22 cellular contexts compared by ENCODE assay signal in the genomic region with DNA sequence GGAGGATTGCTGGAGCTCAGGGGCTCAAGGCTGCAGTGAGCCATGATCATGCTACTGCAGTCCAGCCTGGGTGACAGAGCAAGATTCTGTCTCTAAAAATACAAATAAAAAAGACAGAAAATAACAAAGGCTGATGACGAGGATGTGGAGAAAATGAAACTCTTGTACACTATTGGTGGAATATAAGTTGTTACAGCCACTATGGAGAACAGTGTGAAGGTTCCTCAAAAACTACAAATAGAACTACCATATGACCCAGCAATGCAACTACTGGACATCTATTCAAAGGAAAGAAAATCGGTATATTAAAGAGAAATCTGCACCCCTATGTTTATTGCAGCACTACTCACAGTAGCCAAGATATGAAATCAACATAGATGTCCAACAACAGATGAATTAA.
"Had no signal": no experiment of that assay in that cellular context is flagged by ENCODE, and none has a peak within 500 bp of the region (broad histone marks: within the 10 kb centered on the region; RNA-seq: fewer than 3 reads in every experiment).

No MANE protein-coding gene starts in this region.

- H3K4me2 ChIP-seq: KMS-11, PC-9 had no signal

- DNase-seq: Kasumi-1, MM.1S, NCI-H1092 treated with DMSO at 0.1 percent for 48 hours, NCI-H1436, NCI-H187, NCI-H2029, NCI-H2081 treated with DMSO at 0.1 percent for 48 hours, NCI-H2227 treated with DMSO at 0.1 percent for 48 hours, NCI-H524 treated with DMSO at 0.1 percent for 48 hours, NCI-H69, NCI-H82, OCI-M1, PC-9, Peyer's patch, SHP77 treated with DMSO at 0.1 percent for 48 hours had no signal

- H3K4me1 ChIP-seq: Peyer's patch had no signal

- H3K4me3 ChIP-seq: K562, PC-9, Peyer's patch, SJSA1, SK-N-MC had no signal

- H3K9me3 ChIP-seq: Peyer's patch, SJSA1 had no signal

- ATAC-seq: K562, Right ventricle myocardium inferior had no signal

- H3K4me1 Mint-ChIP-seq: IgD-negative memory B cell had no signal

- H3K36me3 ChIP-seq: Peyer's patch, SJSA1 had no signal

- H3K27me3 Mint-ChIP-seq: IgD-negative memory B cell had no signal

- H3K4me3 Mint-ChIP-seq: IgD-negative memory B cell had no signal

- H3K27me3 ChIP-seq: Peyer's patch, SJSA1 had no signal

- H3K27ac ChIP-seq: HL-60, KMS-11, PC-9, Peyer's patch, SJSA1, SK-N-MC had no signal

- H2AFZ ChIP-seq: PC-9 had no signal

- H3K9ac ChIP-seq: KMS-11 had no signal

- H3K27ac Mint-ChIP-seq: IgD-negative memory B cell had no signal
